Comparison of ENCODE assay signal across 30 cellular contexts in genomic region chr19:45820413-45821102, GRCh38. TPM values are rescaled to one million over a fixed set of nuclear protein-coding genes. Genes with fewer than 3 reads are reported as not detected.
A peak's percentile ranks its signal among the peaks of the same experiment; 100 is the strongest.
DNase-seq lines count a peak whose midpoint lies in the region; ATAC-seq, FAIRE-seq and TF ChIP-seq lines count a peak whose summit lies in the region.
"Had no signal": no experiment of that assay in that cellular context is flagged by ENCODE, and none has a peak within 500 bp of the region (broad histone marks: within the 10 kb centered on the region; RNA-seq: fewer than 3 reads in every experiment).

No MANE protein-coding gene starts in this region.

- H2BK12ac ChIP-seq in neuronal stem cell (ENCODE audit: low read length): no peak overlapping the region

- peak overlapping the region; percentile 11 for H3K27ac ChIP-seq in OCI-LY1 (ENCODE audit: low read depth, low read length, poor library complexity, severe bottlenecking)
- H3K27ac ChIP-seq in neuronal stem cell (replicated peaks; ENCODE audit: low read length): no peak overlapping the region
- H3K27ac ChIP-seq in lower lobe of right lung: no peak overlapping the region
- H3K27ac ChIP-seq: esophagus muscularis mucosa, foreskin keratinocyte, right lobe of liver had no signal

- H3F3A ChIP-seq in OCI-LY1 (ENCODE audit: insufficient read depth, low read length): no peaks in the 10 kb centered on the region

- H3K9me2 ChIP-seq in OCI-LY1 (ENCODE audit: low read depth, low read length): no peaks in the 10 kb centered on the region

- H2BK120ac ChIP-seq in neuronal stem cell (ENCODE audit: low read depth, low read length): no peak overlapping the region

- H4K8ac ChIP-seq in neuronal stem cell (ENCODE audit: low read depth, low read length): no peak overlapping the region

- H3K4ac ChIP-seq in neuronal stem cell (ENCODE audit: low read length): no peak overlapping the region

- no peaks in the 10 kb centered on the region for H3K27me3 ChIP-seq in OCI-LY1 (ENCODE audit: insufficient read depth, low read length)
- H3K27me3 ChIP-seq in bronchial epithelial cell (ENCODE audit: control insufficient read depth, insufficient read depth, low read length): no peaks in the 10 kb centered on the region
- no peaks in the 10 kb centered on the region for H3K27me3 ChIP-seq in neuronal stem cell (ENCODE audit: control insufficient read depth in 3 of 3, insufficient read depth in 3 of 3, low read depth in 1 of 3, low read length in 3 of 3)
- no peaks in the 10 kb centered on the region for H3K27me3 ChIP-seq in lower lobe of right lung (ENCODE audit: low read depth)
- H3K27me3 ChIP-seq: foreskin keratinocyte, right lobe of liver had no signal

- H2AFZ ChIP-seq in OCI-LY1 (ENCODE audit: low read length) (no peak overlapping the region), neuronal stem cell (ENCODE audit: low read length) (no peak overlapping the region)

- no peak overlapping the region for H3K4me2 ChIP-seq in OCI-LY1 (ENCODE audit: low read length)
- H3K4me2 ChIP-seq in neuronal stem cell (ENCODE audit: insufficient read depth, low read length, poor library complexity, severe bottlenecking): no peak overlapping the region

- H4K91ac ChIP-seq in neuronal stem cell (ENCODE audit: low read depth, low read length, poor library complexity): no peak overlapping the region

- TF ChIP-seq CTCF in OCI-LY1 (IDR thresholded peaks at IDR 0.05; ENCODE audit: low read length) (no peak), bronchial epithelial cell (IDR thresholded peaks at IDR 0.05; ENCODE audit: insufficient read depth, low read length, severe bottlenecking) (no peak), lower lobe of right lung (IDR thresholded peaks at IDR 0.05) (no peak)

- no CpG with 5 or more reads among the region's 20 CpGs for WGBS in neuronal stem cell (ENCODE audit: extremely low coverage in 2 of 2, insufficient read length in 2 of 2, insufficient replicate concordance in 1 of 2), 2 donors

- H3K9me3 ChIP-seq in OCI-LY1 (ENCODE audit: low read length): no peaks in the 10 kb centered on the region
- peaks cover 0 to 2% of the 10 kb centered on the region in 2 donors for H3K9me3 ChIP-seq in neuronal stem cell (replicated peaks in 1 of 2; ENCODE audit: control insufficient read depth in 2 of 2, insufficient read depth in 1 of 2, low read depth in 1 of 2, low read length in 2 of 2)
- no peaks in the 10 kb centered on the region for H3K9me3 ChIP-seq in lower lobe of right lung
- H3K9me3 ChIP-seq: esophagus muscularis mucosa, heart right ventricle, mucosa of descending colon, right lobe of liver had no signal

- H3K9ac ChIP-seq in OCI-LY1 (ENCODE audit: low read length): no peak overlapping the region
- peak overlapping the region; percentile 24 for H3K9ac ChIP-seq in neuronal stem cell (ENCODE audit: low read depth, low read length, poor library complexity)

- H3K4me3 ChIP-seq in OCI-LY1 (ENCODE audit: low read depth, low read length, poor library complexity, severe bottlenecking) (no peak overlapping the region), bronchial epithelial cell (ENCODE audit: low read depth, low read length) (no peak overlapping the region), neuronal stem cell (ENCODE audit: low read length in 2 of 2) (no peak overlapping the region), lower lobe of right lung (no peak overlapping the region)
- H3K4me3 ChIP-seq: esophagus muscularis mucosa, heart right ventricle, mucosa of descending colon, right lobe of liver had no signal

- H3K4me1 ChIP-seq in OCI-LY1 (ENCODE audit: insufficient read depth, low read length, severe bottlenecking) (peaks cover 37% of the 10 kb centered on the region), neuronal stem cell (ENCODE audit: control insufficient read depth in 2 of 2, insufficient read depth in 1 of 2, low read depth in 1 of 2, low read length in 2 of 2) (peaks cover 14 to 17% of the 10 kb centered on the region in 2 donors), lower lobe of right lung (peaks cover 8% of the 10 kb centered on the region)
- H3K4me1 ChIP-seq: right lobe of liver had no signal

- no peak overlapping the region for H3K18ac ChIP-seq in neuronal stem cell (ENCODE audit: low read length)

- H4K20me1 ChIP-seq in OCI-LY1 (ENCODE audit: insufficient read depth, low read length): no peaks in the 10 kb centered on the region

- H3K23ac ChIP-seq in neuronal stem cell (ENCODE audit: low read depth, low read length, poor library complexity): peak overlapping the region; percentile 69

- H2BK15ac ChIP-seq in neuronal stem cell (ENCODE audit: low read length): no peak overlapping the region

- DNase-seq in DMS153 treated with DMSO at 0.1 percent for 48 hours (lab: John Stamatoyannopoulos, UW; ENCODE audit: unreplicated experiment): peak; percentile 33
- DNase-seq in bronchial epithelial cell (ENCODE audit: low read depth): peak; percentile 57
- DNase-seq in neuronal stem cell (ENCODE audit: low spot score): no peak
- no peak for DNase-seq in activated CD4-positive, CD25-positive, alpha-beta regulatory T cell (lab: John Stamatoyannopoulos, UW)
- DNase-seq in D341Med (ENCODE audit: low spot score): no peak
- DNase-seq in lower lobe of right lung: no peak
- DNase-seq: activated CD8-positive, alpha-beta memory T cell treated with anti-CD3 and anti-CD28 coated beads for 24 hours; activated T-cell treated with anti-CD3 and anti-CD28 coated beads, Interleukin-2, amount 50 U/mL, for 24 hours; amygdala; Calu3; cortex of kidney; foreskin keratinocyte; GOT3; heart right ventricle; mucosa of descending colon; NCI-H2029 treated with DMSO at 0.1 percent for 48 hours; NCI-H226; NCI-H774; right lobe of liver; RPMI8226; stimulated activated CD4-positive, alpha-beta T cell treated with anti-CD3 and anti-CD28 coated beads, Interleukin-2, amount 100 ng/mL, for 48 hours; substantia nigra had no signal

- no peaks in the 10 kb centered on the region for H3K79me1 ChIP-seq in neuronal stem cell (ENCODE audit: low read depth, low read length)

- FAIRE-seq in bronchial epithelial cell (lab: Jason Lieb, UNC): no peak
- FAIRE-seq: GM12891, TTC549 had no signal

- H3K79me2 ChIP-seq in OCI-LY1 (ENCODE audit: insufficient read depth, low read length): no peaks in the 10 kb centered on the region

- ATAC-seq in lower lobe of right lung: no peak
- ATAC-seq: foreskin keratinocyte, heart right ventricle, mucosa of descending colon, right lobe of liver had no signal

- H2BK5ac ChIP-seq in neuronal stem cell (ENCODE audit: low read length): no peak overlapping the region

- H2AK5ac ChIP-seq in neuronal stem cell (ENCODE audit: low read depth, low read length): no peak overlapping the region

- H3K36me3 ChIP-seq in OCI-LY1 (ENCODE audit: insufficient read depth, low read length): peaks cover 56% of the 10 kb centered on the region
- peaks cover 23% of the 10 kb centered on the region for H3K36me3 ChIP-seq in bronchial epithelial cell (ENCODE audit: control insufficient read depth, insufficient read depth, low read length)
- H3K36me3 ChIP-seq in neuronal stem cell (replicated peaks in 1 of 2; ENCODE audit: control insufficient read depth in 2 of 2, insufficient read depth in 2 of 2, low read length in 2 of 2): peaks cover 40 to 63% of the 10 kb centered on the region in 2 donors
- H3K36me3 ChIP-seq in lower lobe of right lung: peaks cover 62% of the 10 kb centered on the region

- intact Hi-C loops in lower lobe of right lung (cut with DNase I): no loop called here

- H3K14ac ChIP-seq in neuronal stem cell (ENCODE audit: low read length): no peak overlapping the region

RNA-seq across cellular contexts. Expression of gene RSPH6A, which starts 5.5 kb away (rescaled TPM):
- under 0.01 TPM in 1 of 2 replicates, not detected in the other for total RNA-seq in bronchial epithelial cell
- polyA plus RNA-seq in neuronal stem cell (2013, experiment 1 of 2): not detected
- 0.03 TPM for polyA plus RNA-seq in neuronal stem cell (2013, experiment 2 of 2)
- total RNA-seq in lower lobe of right lung: 0.21 TPM
- total RNA-seq: foreskin keratinocyte, M059J, right lobe of liver, SK-MEL-5 had no signal
- polyA plus RNA-seq: CD14-positive monocyte, heart right ventricle, neural cell had no signal

RNA-seq across cellular contexts. Expression of gene DMWD, which starts 27.9 kb away (rescaled TPM):
- total RNA-seq in bronchial epithelial cell (25.3 and 29.0 TPM in 2 replicates), lower lobe of right lung (47.4 TPM)
- polyA plus RNA-seq in neuronal stem cell (2013, experiment 1 of 2): 36.3 TPM
- polyA plus RNA-seq in neuronal stem cell (2013, experiment 2 of 2): 35.8 TPM

RNA-seq across cellular contexts. Expression of gene DMPK, which starts 38.3 kb away (rescaled TPM):
- total RNA-seq in bronchial epithelial cell (4.7 and 9.1 TPM in 2 replicates), lower lobe of right lung (42.6 TPM)
- polyA plus RNA-seq in neuronal stem cell (2013, experiment 1 of 2): 29.4 TPM
- polyA plus RNA-seq in neuronal stem cell (2013, experiment 2 of 2): 28.6 TPM

RNA-seq across cellular contexts. Expression of gene SYMPK, which starts 42.4 kb away (rescaled TPM):
- total RNA-seq in bronchial epithelial cell (27.9 and 29.7 TPM in 2 replicates), lower lobe of right lung (73.1 TPM)
- polyA plus RNA-seq in neuronal stem cell (2013, experiment 1 of 2): 58.0 TPM
- 59.5 TPM for polyA plus RNA-seq in neuronal stem cell (2013, experiment 2 of 2)

RNA-seq across cellular contexts. Expression of gene FOXA3, which starts 43.6 kb away (rescaled TPM):
- total RNA-seq in bronchial epithelial cell (not detected in 2 replicates), lower lobe of right lung (0.68 TPM)
- 5.9 TPM for polyA plus RNA-seq in neuronal stem cell (2013, experiment 1 of 2)
- 5.6 TPM for polyA plus RNA-seq in neuronal stem cell (2013, experiment 2 of 2)
- total RNA-seq: esophagus muscularis mucosa, SK-MEL-5 had no signal
- polyA plus RNA-seq: CD14-positive monocyte, neural cell had no signal

Comparison
In these comparisons a context has a peak if more than half of its experiments do, and no peak if none do; other contexts are left out.
1. DNase-seq: peak in DMS153 treated with DMSO at 0.1 percent for 48 hours (single experiment) and bronchial epithelial cell (single experiment); none in neuronal stem cell (single experiment), activated CD4-positive, CD25-positive, alpha-beta regulatory T cell (0 of 4), D341Med (single experiment) and lower lobe of right lung (single experiment).